Comparison of ENCODE assay signal across 12 cellular contexts in the genomic region with DNA sequence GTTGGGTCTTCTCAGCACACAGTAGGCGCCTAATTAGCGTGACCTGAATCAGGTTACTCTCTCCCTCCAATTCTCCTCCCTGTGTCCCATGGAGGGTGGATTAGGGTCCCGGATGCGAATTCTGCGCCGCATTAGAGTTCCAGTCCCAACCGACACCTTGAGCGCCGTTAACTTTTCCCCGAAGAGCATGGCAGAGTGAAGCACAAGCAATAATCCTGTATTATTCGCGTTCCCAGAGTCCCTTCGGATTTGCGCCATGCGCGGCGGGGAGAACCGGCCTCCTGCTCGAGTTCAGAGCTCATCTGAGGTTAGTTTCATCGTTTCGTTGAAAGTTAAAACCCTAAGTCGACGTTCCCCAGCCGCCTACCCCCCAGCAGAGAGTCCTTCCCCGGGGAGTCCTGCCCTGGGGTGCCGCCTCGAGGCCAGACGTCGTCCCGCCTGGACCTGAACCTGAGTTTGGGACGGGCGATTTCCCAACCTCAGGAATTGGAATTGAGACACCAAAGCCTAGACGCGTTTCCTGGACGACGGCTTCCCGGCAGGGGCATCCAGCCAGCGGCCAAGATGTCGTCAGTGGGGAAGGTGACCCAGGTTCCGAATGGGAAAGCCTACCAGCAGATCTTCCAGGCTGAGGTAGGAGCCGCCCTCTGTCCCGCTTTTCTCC. TPM values are rescaled to one million over a fixed set of nuclear protein-coding genes. Genes with fewer than 3 reads are reported as not detected.
DNase-seq lines count a peak whose midpoint lies in the region; ATAC-seq and TF ChIP-seq lines count a peak whose summit lies in the region.
"Had no signal": no experiment of that assay in that cellular context is flagged by ENCODE, and none has a peak within 500 bp of the region (broad histone marks: within the 10 kb centered on the region; RNA-seq: fewer than 3 reads in every experiment).

A gene (plus strand): TSS at position 160 of the 664 bp plus-strand sequence. CDS start 405 bp downstream, at position 565.

- H3K9me3 ChIP-seq in AG04450 (ENCODE audit: control insufficient read depth, insufficient read depth, low read length) (peaks cover 3% of the 10 kb centered on the region; the same call in 1 of the 2 replicates), ascending aorta (no peaks in the 10 kb centered on the region), heart right ventricle (no peaks in the 10 kb centered on the region)

- H3K36me3 ChIP-seq in ascending aorta (peaks cover 3 to 10% of the 10 kb centered on the region in 2 donors), heart right ventricle (peaks cover 0 to 35% (median 2%) of the 10 kb centered on the region in 9 donors)

- H3K4me3 ChIP-seq in AG04450 (ENCODE audit: low read depth, low read length) (peak within 1 kb of the TSS; percentile 37), ascending aorta (peak within 1 kb of the TSS; percentile 27 to 62), heart right ventricle (peak within 1 kb of the TSS in 9 of 10 donors; percentile 4 to 42 (median 33))
- H3K4me3 ChIP-seq: SK-N-MC had no signal

- peak; percentile 40 to 83 (median 63) for ATAC-seq in heart right ventricle

- H3K27me3 ChIP-seq in AG04450 (ENCODE audit: control insufficient read depth, insufficient read depth, low read length) (peaks cover 2% of the 10 kb centered on the region), ascending aorta (no peaks in the 10 kb centered on the region), heart right ventricle (no peaks in the 10 kb centered on the region)

- no peak for TF ChIP-seq CTCF in AG04450 (IDR thresholded peaks at IDR 0.05; ENCODE audit: low read depth, low read length)
- TF ChIP-seq CTCF in ascending aorta (IDR thresholded peaks at IDR 0.05), result peak in 1 of 3 experiments; percentile 12
- TF ChIP-seq CTCF in heart right ventricle (IDR thresholded peaks at IDR 0.05), result peak in 2 of 9 donors; percentile 20 to 33
- TF ChIP-seq CTCF in osteocyte (IDR thresholded peaks at IDR 0.05), result no peak

- H3K4me1 ChIP-seq in ascending aorta (peaks cover 0 to 4% of the 10 kb centered on the region in 2 donors), heart right ventricle (peaks cover 0 to 15% (median 11%) of the 10 kb centered on the region in 9 donors)

- WGBS in heart right ventricle, 2 donors, result 30 to 35% methylated on average over 42 of the region's 42 CpGs

- H3K27ac ChIP-seq in AG04450 (ENCODE audit: low read depth, low read length), result no peak within 1 kb of the TSS
- H3K27ac ChIP-seq in ascending aorta, result peak within 1 kb of the TSS in 1 of 2 donors; percentile 49
- peak within 1 kb of the TSS in 2 of 10 donors; percentile 15 to 43 for H3K27ac ChIP-seq in heart right ventricle
- H3K27ac ChIP-seq: SK-N-MC had no signal

- no peak for DNase-seq in AG04450 (ENCODE audit: low read depth, low spot score)
- no peak for DNase-seq in ascending aorta (ENCODE audit: low spot score in 2 of 2)
- peak; percentile 44 to 45 for DNase-seq in heart right ventricle
- no peak for DNase-seq in osteocyte (ENCODE audit: extremely low spot score, unreplicated experiment)
- DNase-seq in epidermal melanocyte (ENCODE audit: insufficient read length, low spot score), result no peak
- no peak for DNase-seq in COR-L47 (lab: John Stamatoyannopoulos, UW)
- no peak for DNase-seq in 8988T
- DNase-seq in SKM-1 treated with dmso at 0.1 percent for 144 hours (lab: John Stamatoyannopoulos, UW; ENCODE audit: unreplicated experiment), result no peak
- DNase-seq: NCI-H1694 treated with DMSO at 0.1 percent for 48 hours had no signal

- CTCF ChIA-PET in AG04450 (lab: Charles Lee), result interaction anchor here (1.8 kb wide), 1 partner anchor 450 kb away, joined by 5 read pairs; no protein-coding TSS in a partner anchor

- no peaks in the 10 kb centered on the region for H3K27me3 Mint-ChIP-seq in osteocyte (ENCODE audit: unreplicated experiment)

- H3K27ac Mint-ChIP-seq in osteocyte (ENCODE audit: unreplicated experiment), result peak within 1 kb of the TSS; percentile 4
- H3K27ac Mint-ChIP-seq: B cell had no signal

- POLR2A ChIA-PET in AG04450 (lab: Yijun Ruan, JAX), result no interaction called here

- H3K9me3 Mint-ChIP-seq in osteocyte (ENCODE audit: unreplicated experiment), result peaks cover 8% of the 10 kb centered on the region

- peaks cover 5% of the 10 kb centered on the region for H3K4me1 Mint-ChIP-seq in osteocyte (ENCODE audit: unreplicated experiment)
- H3K4me1 Mint-ChIP-seq: B cell had no signal

- H3K36me3 Mint-ChIP-seq in osteocyte (ENCODE audit: unreplicated experiment), result peaks cover 7% of the 10 kb centered on the region

- intact Hi-C loops in ascending aorta (cut with DNase I), result no loop called here
- intact Hi-C loops in heart right ventricle (cut with DNase I), result no loop called here

- no peak within 1 kb of the TSS for H3K4me3 Mint-ChIP-seq in osteocyte (ENCODE audit: unreplicated experiment)
- H3K4me3 Mint-ChIP-seq: B cell had no signal

RNA-seq across cellular contexts. Expression of the gene that starts here (rescaled TPM):
- polyA plus RNA-seq in AG04450 (2011; rRNA removed), result 0.65 and 1.1 TPM in 2 replicates
- polyA minus RNA-seq in AG04450 (2011; rRNA and poly(A)+ RNA removed), result 2.3 and 2.6 TPM in 2 replicates
- 4.8 TPM for total RNA-seq in ascending aorta
- total RNA-seq in heart right ventricle, result 1 to 10 TPM; 1.4 to 4.6 (median 2.9) TPM
- polyA plus RNA-seq in heart right ventricle, result 1 to 10 TPM in 1 of 2 donors, under 1 TPM in 1; 0.75 to 9.6 TPM
- 10.7 and 14.5 TPM in 2 replicates for total RNA-seq in osteocyte
- total RNA-seq: myocyte had no signal

Comparison
In these comparisons a context has a peak if more than half of its experiments do, and no peak if none do; other contexts are left out.
1. DNase-seq: peak in heart right ventricle (2 of 2); none in AG04450 (single experiment), ascending aorta (0 of 2), osteocyte (single experiment), epidermal melanocyte (single experiment), COR-L47 (single experiment), 8988T (single experiment) and SKM-1 treated with dmso at 0.1 percent for 144 hours (single experiment).
2. Peak in every context shown above with its lines, with median percentiles within 50 percentile points of each other: H3K4me3 ChIP-seq.